1 cellular context compared by ENCODE assay signal in genomic region chr1:109823543-109824348, GRCh38.
TF ChIP-seq lines count a peak whose summit lies in the region.

No MANE protein-coding gene starts in this region.

TF ChIP-seq in HepG2, 621 proteins besides CTCF, POLR2A, EP300 and RAD21 (continued from another document and continues in another):
- TF ChIP-seq IRF9 (CRISPR knock-in tag; IDR thresholded peaks at IDR 0.05; ENCODE audit: borderline replicate concordance) (peak; percentile 54; the same call in 1 of the 2 replicates), PHF8 (CRISPR knock-in tag; IDR thresholded peaks at IDR 0.05) (peak; percentile 63), ZBTB26 (CRISPR knock-in tag; IDR thresholded peaks at IDR 0.05; ENCODE audit: borderline replicate concordance) (no peak; the same call in 1 of the 2 replicates), REST (IDR thresholded peaks at IDR 0.05; ENCODE audit: borderline replicate concordance in 1 of 2, low read depth in 1 of 2, low read length in 2 of 2) (0 out of 4 replicates have a peak, but pooled peaks of 1 of the 2 experiments have one; percentile 18), ZNF451 (CRISPR knock-in tag; IDR thresholded peaks at IDR 0.05) (0 out of 2 replicates have a peak, but pooled peaks have one; percentile 40), ZNF574 (CRISPR knock-in tag; IDR thresholded peaks at IDR 0.05) (peak; percentile 51), NFKB2 (CRISPR knock-in tag; IDR thresholded peaks at IDR 0.05; ENCODE audit: borderline replicate concordance) (0 out of 2 replicates have a peak, but pooled peaks have one; percentile 65), ZNF629 (CRISPR knock-in tag; conservative IDR thresholded peaks at IDR 0.05) (0 out of 2 replicates have a peak, but pooled peaks have one; percentile 25), GTF2F1 (IDR thresholded peaks at IDR 0.05; ENCODE audit: low read length) (no peak), ZNF414 (CRISPR knock-in tag; IDR thresholded peaks at IDR 0.05) (no peak), MBD4 (IDR thresholded peaks at IDR 0.05; ENCODE audit: borderline replicate concordance, low read length) (no peak), TAF1 (CRISPR knock-in tag; IDR thresholded peaks at IDR 0.05) (peak; percentile 45; the same call in 1 of the 2 replicates), KLF6 (CRISPR knock-in tag; IDR thresholded peaks at IDR 0.05) (0 out of 2 replicates have a peak, but pooled peaks have one; percentile 52), POLR2AphosphoS5 (IDR thresholded peaks at IDR 0.05; ENCODE audit: low read depth, low read length) (peak; percentile 43; the same call in 1 of the 2 replicates), RXRB (CRISPR knock-in tag; IDR thresholded peaks at IDR 0.05; ENCODE audit: borderline replicate concordance) (peak; percentile 75), YEATS2 (CRISPR knock-in tag; IDR thresholded peaks at IDR 0.05; ENCODE audit: borderline replicate concordance) (peak; percentile 61; the same call in 1 of the 2 replicates), SUZ12 (IDR thresholded peaks at IDR 0.05; ENCODE audit: low read depth, low read length) (no peak), THAP11 (CRISPR knock-in tag; IDR thresholded peaks at IDR 0.05) (peak; percentile 56; the same call in 1 of the 2 replicates), ZNF607 (CRISPR knock-in tag; IDR thresholded peaks at IDR 0.05; ENCODE audit: borderline replicate concordance) (peak; percentile 56; the same call in 1 of the 2 replicates), FOXA1 (IDR thresholded peaks at IDR 0.05) (no peak), FOXA1 (CRISPR knock-in tag; IDR thresholded peaks at IDR 0.05) (peak; percentile 68), ZNF569 (CRISPR knock-in tag; IDR thresholded peaks at IDR 0.05; ENCODE audit: borderline replicate concordance) (no peak), ZNF747 (CRISPR knock-in tag; IDR thresholded peaks at IDR 0.05; ENCODE audit: borderline replicate concordance) (no peak), ELF3 (CRISPR knock-in tag; IDR thresholded peaks at IDR 0.05) (peak; percentile 16; the same call in 1 of the 2 replicates), PITX1 (CRISPR knock-in tag; IDR thresholded peaks at IDR 0.05) (peak; percentile 64), ZSCAN25 (CRISPR knock-in tag; IDR thresholded peaks at IDR 0.05) (peak; percentile 90), GZF1 (CRISPR knock-in tag; IDR thresholded peaks at IDR 0.05) (0 out of 2 replicates have a peak, but pooled peaks have one; percentile 42), ZNF567 (CRISPR knock-in tag; IDR thresholded peaks at IDR 0.05; ENCODE audit: borderline replicate concordance) (0 out of 2 replicates have a peak, but pooled peaks have one; percentile 81), HNRNPLL (IDR thresholded peaks at IDR 0.05; ENCODE audit: low read depth, low read length, poor library complexity, severe bottlenecking) (peak; percentile 52), NR2C2 (CRISPR knock-in tag; IDR thresholded peaks at IDR 0.05; ENCODE audit: borderline replicate concordance) (peak; percentile 50), DMAP1 (CRISPR knock-in tag; IDR thresholded peaks at IDR 0.05) (no peak), RXRA (CRISPR knock-in tag; IDR thresholded peaks at IDR 0.05) (peak; percentile 65; the same call in 1 of the 2 replicates), ZFP41 (CRISPR knock-in tag; IDR thresholded peaks at IDR 0.05; ENCODE audit: borderline replicate concordance) (no peak), ZNF572 (CRISPR knock-in tag; IDR thresholded peaks at IDR 0.05) (0 out of 2 replicates have a peak, but pooled peaks have one; percentile 36), HNRNPL (IDR thresholded peaks at IDR 0.05; ENCODE audit: low read depth, low read length) (peak; percentile 91), ZNF770 (CRISPR knock-in tag; IDR thresholded peaks at IDR 0.05) (peak; percentile 61), MXD3 (CRISPR knock-in tag; IDR thresholded peaks at IDR 0.05) (peak; percentile 47; the same call in 1 of the 2 replicates), POGZ (CRISPR knock-in tag; IDR thresholded peaks at IDR 0.05) (peak; percentile 56), HDAC1 (CRISPR knock-in tag; IDR thresholded peaks at IDR 0.05) (peak; percentile 78), SMAD1 (CRISPR knock-in tag; IDR thresholded peaks at IDR 0.05; ENCODE audit: borderline replicate concordance, low read depth) (peak; percentile 83; the same call in 1 of the 2 replicates), ZNF317 (CRISPR knock-in tag; IDR thresholded peaks at IDR 0.05) (peak; percentile 67; the same call in 1 of the 2 replicates), RBFOX2 (IDR thresholded peaks at IDR 0.05; ENCODE audit: low read depth, low read length) (peak; percentile 63), POLR2G (IDR thresholded peaks at IDR 0.05; ENCODE audit: low read depth, low read length) (peak; percentile 82), MAX (IDR thresholded peaks at IDR 0.05) (peak; percentile 50; the same call in 1 of the 2 replicates), YY1 (IDR thresholded peaks at IDR 0.05; ENCODE audit: insufficient read depth, insufficient replicate concordance, low read depth, low read length) (peak; percentile 32), MAFF (IDR thresholded peaks at IDR 0.05; ENCODE audit: low read depth, low read length) (peak; percentile 82), REXO4 (CRISPR knock-in tag; IDR thresholded peaks at IDR 0.05; ENCODE audit: borderline replicate concordance) (no peak), ARID5B (CRISPR knock-in tag; IDR thresholded peaks at IDR 0.05) (peak; percentile 71; the same call in 1 of the 2 replicates)
